In the genomic region with DNA sequence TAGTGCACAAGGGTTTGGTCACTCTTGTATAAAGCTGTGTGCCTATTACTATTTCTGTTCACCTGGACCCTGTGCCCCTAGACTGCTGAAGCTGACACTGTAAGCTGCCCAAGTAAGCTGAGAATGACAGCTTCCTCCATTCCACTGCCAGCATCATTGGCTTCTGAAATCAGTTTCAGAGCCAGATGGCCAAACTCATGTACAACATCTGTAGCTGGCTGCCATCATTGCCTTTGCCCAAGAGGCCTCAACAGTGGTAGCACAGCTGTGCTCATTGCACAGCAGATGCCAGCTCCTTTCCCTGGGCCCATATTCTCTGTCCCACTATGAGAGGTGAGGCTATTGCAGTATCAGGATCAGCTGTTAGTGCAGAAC, we compare ENCODE assay signal across 13 cellular contexts.
DNase-seq lines count a peak whose midpoint lies in the region; ATAC-seq and TF ChIP-seq lines count a peak whose summit lies in the region.
"Had no signal": no experiment of that assay in that cellular context is flagged by ENCODE, and none has a peak within 500 bp of the region (broad histone marks: within the 10 kb centered on the region; RNA-seq: fewer than 3 reads in every experiment).

No MANE protein-coding gene starts in this region.

- no peak for TF ChIP-seq RAD21 in HCT116 (IDR thresholded peaks at IDR 0.05; ENCODE audit: low read depth)

- no peaks in the 10 kb centered on the region for H3K27me3 ChIP-seq in HCT116 (ENCODE audit: insufficient read depth, low read length)
- H3K27me3 ChIP-seq in adrenal gland, result no peaks in the 10 kb centered on the region
- no peaks in the 10 kb centered on the region for H3K27me3 ChIP-seq in rectal smooth muscle tissue (ENCODE audit: control insufficient read depth, insufficient read depth, low read length)
- H3K27me3 ChIP-seq: spleen had no signal

- H3K9me3 Mint-ChIP-seq in immature natural killer cell, result no peaks in the 10 kb centered on the region

- no peak overlapping the region for H3K4me3 Mint-ChIP-seq in immature natural killer cell
- H3K4me3 Mint-ChIP-seq: naive thymus-derived CD4-positive, alpha-beta T cell had no signal

- TF ChIP-seq POLR2A in HCT116 (IDR thresholded peaks at IDR 0.05; ENCODE audit: borderline replicate concordance, extremely low read depth, insufficient read depth, insufficient read length) (no peak), adrenal gland (IDR thresholded peaks at IDR 0.05) (no peak)

- intact Hi-C loops in HCT116 (cut with micrococcal nuclease), result no loop called here
- intact Hi-C loops in adrenal gland (cut with DNase I), result no loop called here
- intact Hi-C loops in left ventricle myocardium superior (cut with micrococcal nuclease), result no loop called here
- intact Hi-C loops in posterior vena cava (cut with DNase I), result no loop called here

- H3K36me3 ChIP-seq in HCT116 (ENCODE audit: control insufficient read depth in 1 of 2, insufficient read depth in 2 of 2, low read length in 2 of 2), result no peaks in the 10 kb centered on the region
- H3K36me3 ChIP-seq in adrenal gland (replicated peaks in 1 of 2), result no peaks in the 10 kb centered on the region
- no peaks in the 10 kb centered on the region for H3K36me3 ChIP-seq in rectal smooth muscle tissue (ENCODE audit: control insufficient read depth, insufficient read depth, low read length)
- H3K36me3 ChIP-seq: spleen had no signal

- H3K4me1 ChIP-seq in HCT116 (ENCODE audit: control insufficient read depth in 1 of 2, insufficient read depth in 2 of 2, low read length in 2 of 2) (peaks cover 23 to 25% of the 10 kb centered on the region in 2 experiments), adrenal gland (replicated peaks in 1 of 2) (peaks cover 37 to 61% of the 10 kb centered on the region in 2 donors), rectal smooth muscle tissue (ENCODE audit: control insufficient read depth, insufficient read depth, low read length) (peaks cover 26% of the 10 kb centered on the region)

- H3K79me2 ChIP-seq in HCT116 (ENCODE audit: insufficient read depth, low read length), result no peaks in the 10 kb centered on the region

- RAD21 ChIA-PET in HCT116 (lab: Charles Lee; ENCODE audit: low non-redundant PET in 1 of 2, low total read pairs in 2 of 2, uncharacterized antibody in 2 of 2, unreplicated experiment in 2 of 2), result no interaction called here

- no peak for TF ChIP-seq CTCF in HCT116 (IDR thresholded peaks at IDR 0.05 in 2 of 3, conservative IDR thresholded peaks at IDR 0.05 in 1 of 3; ENCODE audit: borderline replicate concordance in 1 of 3, insufficient read depth in 1 of 3, low read depth in 2 of 3, low read length in 2 of 3)
- no peak for TF ChIP-seq CTCF in adrenal gland (IDR thresholded peaks at IDR 0.05)

- H3K27ac ChIP-seq in HCT116 (ENCODE audit: low read depth, low read length) (no peak overlapping the region), adrenal gland (peak overlapping the region; percentile 68 to 86 (median 81)), rectal smooth muscle tissue (ENCODE audit: low read depth, low read length) (peak overlapping the region; percentile 34)

- no peak overlapping the region for H2AFZ ChIP-seq in HCT116 (ENCODE audit: low read depth, low read length, poor library complexity, severe bottlenecking)

- H3K9ac ChIP-seq in HCT116 (ENCODE audit: low read length) (no peak overlapping the region), rectal smooth muscle tissue (ENCODE audit: low read length) (no peak overlapping the region)

- H3K4me1 Mint-ChIP-seq in immature natural killer cell, result peaks cover 2 to 9% of the 10 kb centered on the region in 2 donors

- POLR2A ChIA-PET in HCT116 (lab: Charles Lee), result interaction anchor here (1.1 kb wide), 1 partner anchor 15 kb away, joined by 3 read pairs; no protein-coding TSS in a partner anchor

- H3K4me2 ChIP-seq in HCT116 (ENCODE audit: low read length), result peak overlapping the region; percentile 27

- peaks cover 2 to 7% (median 3%) of the 10 kb centered on the region in 3 donors for H3K36me3 Mint-ChIP-seq in immature natural killer cell

- no TSS peak for BruUV-seq in HCT116 (replicated peaks; lab: Mats Ljungman, UMichigan)

- H4K20me1 ChIP-seq in HCT116 (ENCODE audit: insufficient read depth), result no peaks in the 10 kb centered on the region

- CTCF ChIA-PET in HCT116 (lab: Charles Lee), result no interaction called here

- ATAC-seq in HCT116 (no peak; the same call in 1 of the 2 replicates), left ventricle myocardium superior (peak; percentile 47)
- ATAC-seq: naive thymus-derived CD4-positive, alpha-beta T cell had no signal

- H3K27ac Mint-ChIP-seq in immature natural killer cell, result no peak overlapping the region
- H3K27ac Mint-ChIP-seq: naive thymus-derived CD4-positive, alpha-beta T cell had no signal

- H3K9me3 ChIP-seq in HCT116 (ENCODE audit: control insufficient read depth in 1 of 2, insufficient read depth in 1 of 2, low read depth in 1 of 2, low read length in 2 of 2) (no peaks in the 10 kb centered on the region), adrenal gland (replicated peaks in 1 of 3) (no peaks in the 10 kb centered on the region)

- H3K9me2 ChIP-seq in HCT116 (ENCODE audit: insufficient read depth), result no peaks in the 10 kb centered on the region

- peaks cover 0 to 2% (median 0%) of the 10 kb centered on the region in 3 donors for H3K27me3 Mint-ChIP-seq in immature natural killer cell (ENCODE audit: low read depth in 3 of 3)
- H3K27me3 Mint-ChIP-seq: naive thymus-derived CD4-positive, alpha-beta T cell had no signal

- DNase-seq in HCT116 (ENCODE audit: low read depth, low spot score), result no peak
- no peak for DNase-seq in adrenal gland
- no peak for DNase-seq in left ventricle myocardium superior
- no peak for DNase-seq in midbrain (lab: John Stamatoyannopoulos, UW)
- no peak for DNase-seq in immature natural killer cell
- no peak for DNase-seq in D341Med (ENCODE audit: low spot score)
- no peak for DNase-seq in posterior vena cava (ENCODE audit: low spot score)
- DNase-seq: GDM1; naive thymus-derived CD4-positive, alpha-beta T cell; NCI-H2227 treated with DMSO at 0.1 percent for 48 hours; SHP77 treated with DMSO at 0.1 percent for 48 hours; spleen had no signal

- H3K4me3 ChIP-seq in HCT116 (replicated peaks in 1 of 2; ENCODE audit: low read depth in 1 of 2, low read length in 2 of 2) (no peak overlapping the region), adrenal gland (no peak overlapping the region), rectal smooth muscle tissue (ENCODE audit: low read length) (no peak overlapping the region)
- H3K4me3 ChIP-seq: spleen had no signal

TF ChIP-seq in HCT116, 20 proteins besides CTCF, POLR2A, EP300 and RAD21 (continues in another document):
- no peak for TF ChIP-seq ZFX (IDR thresholded peaks at IDR 0.05)
- no peak for TF ChIP-seq EZH2phosphoT487 (IDR thresholded peaks at IDR 0.05; ENCODE audit: borderline replicate concordance)
- TF ChIP-seq SRF (IDR thresholded peaks at IDR 0.05; ENCODE audit: low read depth), result no peak
- no peak for TF ChIP-seq SIN3A (IDR thresholded peaks at IDR 0.05; ENCODE audit: low read depth)
- no peak for TF ChIP-seq EGR1 (IDR thresholded peaks at IDR 0.05; ENCODE audit: low read depth)
- TF ChIP-seq POLR2AphosphoS5 (IDR thresholded peaks at IDR 0.05; ENCODE audit: low read depth, low read length), result no peak
- TF ChIP-seq, protein P1, sequence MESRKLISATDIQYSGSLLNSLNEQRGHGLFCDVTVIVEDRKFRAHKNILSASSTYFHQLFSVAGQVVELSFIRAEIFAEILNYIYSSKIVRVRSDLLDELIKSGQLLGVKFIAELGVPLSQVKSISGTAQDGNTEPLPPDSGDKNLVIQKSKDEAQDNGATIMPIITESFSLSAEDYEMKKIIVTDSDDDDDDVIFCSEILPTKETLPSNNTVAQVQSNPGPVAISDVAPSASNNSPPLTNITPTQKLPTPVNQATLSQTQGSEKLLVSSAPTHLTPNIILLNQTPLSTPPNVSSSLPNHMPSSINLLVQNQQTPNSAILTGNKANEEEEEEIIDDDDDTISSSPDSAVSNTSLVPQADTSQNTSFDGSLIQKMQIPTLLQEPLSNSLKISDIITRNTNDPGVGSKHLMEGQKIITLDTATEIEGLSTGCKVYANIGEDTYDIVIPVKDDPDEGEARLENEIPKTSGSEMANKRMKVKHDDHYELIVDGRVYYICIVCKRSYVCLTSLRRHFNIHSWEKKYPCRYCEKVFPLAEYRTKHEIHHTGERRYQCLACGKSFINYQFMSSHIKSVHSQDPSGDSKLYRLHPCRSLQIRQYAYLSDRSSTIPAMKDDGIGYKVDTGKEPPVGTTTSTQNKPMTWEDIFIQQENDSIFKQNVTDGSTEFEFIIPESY (IDR thresholded peaks at IDR 0.05; ENCODE audit: extremely low read depth, insufficient replicate concordance, low read length), result no peak
- TF ChIP-seq, protein P2, sequence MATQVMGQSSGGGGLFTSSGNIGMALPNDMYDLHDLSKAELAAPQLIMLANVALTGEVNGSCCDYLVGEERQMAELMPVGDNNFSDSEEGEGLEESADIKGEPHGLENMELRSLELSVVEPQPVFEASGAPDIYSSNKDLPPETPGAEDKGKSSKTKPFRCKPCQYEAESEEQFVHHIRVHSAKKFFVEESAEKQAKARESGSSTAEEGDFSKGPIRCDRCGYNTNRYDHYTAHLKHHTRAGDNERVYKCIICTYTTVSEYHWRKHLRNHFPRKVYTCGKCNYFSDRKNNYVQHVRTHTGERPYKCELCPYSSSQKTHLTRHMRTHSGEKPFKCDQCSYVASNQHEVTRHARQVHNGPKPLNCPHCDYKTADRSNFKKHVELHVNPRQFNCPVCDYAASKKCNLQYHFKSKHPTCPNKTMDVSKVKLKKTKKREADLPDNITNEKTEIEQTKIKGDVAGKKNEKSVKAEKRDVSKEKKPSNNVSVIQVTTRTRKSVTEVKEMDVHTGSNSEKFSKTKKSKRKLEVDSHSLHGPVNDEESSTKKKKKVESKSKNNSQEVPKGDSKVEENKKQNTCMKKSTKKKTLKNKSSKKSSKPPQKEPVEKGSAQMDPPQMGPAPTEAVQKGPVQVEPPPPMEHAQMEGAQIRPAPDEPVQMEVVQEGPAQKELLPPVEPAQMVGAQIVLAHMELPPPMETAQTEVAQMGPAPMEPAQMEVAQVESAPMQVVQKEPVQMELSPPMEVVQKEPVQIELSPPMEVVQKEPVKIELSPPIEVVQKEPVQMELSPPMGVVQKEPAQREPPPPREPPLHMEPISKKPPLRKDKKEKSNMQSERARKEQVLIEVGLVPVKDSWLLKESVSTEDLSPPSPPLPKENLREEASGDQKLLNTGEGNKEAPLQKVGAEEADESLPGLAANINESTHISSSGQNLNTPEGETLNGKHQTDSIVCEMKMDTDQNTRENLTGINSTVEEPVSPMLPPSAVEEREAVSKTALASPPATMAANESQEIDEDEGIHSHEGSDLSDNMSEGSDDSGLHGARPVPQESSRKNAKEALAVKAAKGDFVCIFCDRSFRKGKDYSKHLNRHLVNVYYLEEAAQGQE (IDR thresholded peaks at IDR 0.05; ENCODE audit: low read depth), result no peak
- TF ChIP-seq, protein P3, sequence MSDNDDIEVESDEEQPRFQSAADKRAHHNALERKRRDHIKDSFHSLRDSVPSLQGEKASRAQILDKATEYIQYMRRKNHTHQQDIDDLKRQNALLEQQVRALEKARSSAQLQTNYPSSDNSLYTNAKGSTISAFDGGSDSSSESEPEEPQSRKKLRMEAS (IDR thresholded peaks at IDR 0.05), result no peak
- no peak for TF ChIP-seq FOSL1 (IDR thresholded peaks at IDR 0.05; ENCODE audit: low read depth)
- no peak for TF ChIP-seq YY1 (IDR thresholded peaks at IDR 0.05; ENCODE audit: extremely low read depth, insufficient replicate concordance, low read depth, low read length)
